Comparison of ENCODE assay signal across 8 cellular contexts in genomic region chr5:32193591-32193990, GRCh38. TPM values are rescaled to one million over a fixed set of nuclear protein-coding genes. Genes with fewer than 3 reads are reported as not detected.
DNase-seq lines count a peak whose midpoint lies in the region; ATAC-seq and TF ChIP-seq lines count a peak whose summit lies in the region.

No MANE protein-coding gene starts in this region.

- no peak overlapping the region for H3K9ac ChIP-seq in mesendoderm (ENCODE audit: low read length)

- no peak overlapping the region for H2AK5ac ChIP-seq in mesendoderm (ENCODE audit: low read length)

- no peak overlapping the region for H2BK5ac ChIP-seq in mesendoderm (ENCODE audit: low read length)

- DNase-seq in NCI-H524 (lab: John Stamatoyannopoulos, UW): peak; percentile 69 to 88
- peak; percentile 92 to 96 for DNase-seq in cardiac fibroblast (ENCODE audit: low read depth in 2 of 2)
- DNase-seq in mucosa of descending colon: peak; percentile 86 to 93 (median 86)
- no peak for DNase-seq in mesendoderm
- no peak for DNase-seq in effector memory CD4-positive, alpha-beta T cell
- no peak for DNase-seq in activated CD8-positive, alpha-beta memory T cell treated with anti-CD3 and anti-CD28 coated beads, Interleukin-2, amount 50 U/mL, for 4 hours

- intact Hi-C loops in mucosa of descending colon (cut with DNase I, micrococcal nuclease): no loop called here

- H2BK120ac ChIP-seq in mesendoderm (ENCODE audit: low read depth, low read length): no peak overlapping the region

- H4K8ac ChIP-seq in mesendoderm (ENCODE audit: low read depth, low read length): no peak overlapping the region

- H4K5ac ChIP-seq in mesendoderm (ENCODE audit: low read length): no peak overlapping the region

- H3K9me3 ChIP-seq in DOHH2 (ENCODE audit: control insufficient read depth, insufficient read depth, low read length): no peaks in the 10 kb centered on the region
- H3K9me3 ChIP-seq in mucosa of descending colon: no peaks in the 10 kb centered on the region
- H3K9me3 ChIP-seq in effector memory CD4-positive, alpha-beta T cell (ENCODE audit: control insufficient read depth, low read length): no peaks in the 10 kb centered on the region

- TF ChIP-seq CTCF in DOHH2 (IDR thresholded peaks at IDR 0.05; ENCODE audit: low read depth, low read length, poor library complexity, severe bottlenecking): no peak
- TF ChIP-seq CTCF in cardiac fibroblast (IDR thresholded peaks at IDR 0.05; ENCODE audit: low read depth, low read length): no peak
- no peak for TF ChIP-seq CTCF in mucosa of descending colon (IDR thresholded peaks at IDR 0.05)

- H3K27ac ChIP-seq in DOHH2 (ENCODE audit: low read depth, low read length) (no peak overlapping the region), mesendoderm (ENCODE audit: low read depth, low read length) (no peak overlapping the region)
- no peak overlapping the region for H3K27ac ChIP-seq in effector memory CD4-positive, alpha-beta T cell (ENCODE audit: insufficient read depth, low read length, poor library complexity, severe bottlenecking)

- no peak overlapping the region for H3K18ac ChIP-seq in mesendoderm (ENCODE audit: low read length)

- H3K36me3 ChIP-seq in DOHH2 (ENCODE audit: control insufficient read depth, low read length): no peaks in the 10 kb centered on the region
- H3K36me3 ChIP-seq in mucosa of descending colon (ENCODE audit: low read depth): no peaks in the 10 kb centered on the region
- H3K36me3 ChIP-seq in mesendoderm (ENCODE audit: control insufficient read depth, insufficient read depth, low read length): no peaks in the 10 kb centered on the region
- no peaks in the 10 kb centered on the region for H3K36me3 ChIP-seq in effector memory CD4-positive, alpha-beta T cell (ENCODE audit: control insufficient read depth, insufficient read depth, low read length)

- WGBS in mesendoderm (ENCODE audit: extremely low coverage, insufficient coverage, low lambda C conversion rate): no CpG with 5 or more reads among the region's 7 CpGs

- H3F3A ChIP-seq in DOHH2 (ENCODE audit: control insufficient read depth, insufficient read depth): no peaks in the 10 kb centered on the region

- no peaks in the 10 kb centered on the region for H3K79me1 ChIP-seq in mesendoderm (ENCODE audit: low read length)

- no peak overlapping the region for H3K4ac ChIP-seq in mesendoderm (ENCODE audit: low read depth, low read length)

- no peak overlapping the region for H2BK15ac ChIP-seq in mesendoderm (replicated peaks; ENCODE audit: low read depth)

- no peak overlapping the region for H3K56ac ChIP-seq in mesendoderm (ENCODE audit: low read length)

- H3K4me3 ChIP-seq in DOHH2 (ENCODE audit: low read length) (no peak overlapping the region), cardiac fibroblast (replicated peaks in 1 of 2; ENCODE audit: low read depth in 2 of 2, low read length in 2 of 2) (peak overlapping the region; percentile 0 to 32), mucosa of descending colon (no peak overlapping the region), mesendoderm (ENCODE audit: low read length) (no peak overlapping the region)
- no peak overlapping the region for H3K4me3 ChIP-seq in effector memory CD4-positive, alpha-beta T cell (ENCODE audit: insufficient read depth, low read depth, low read length, poor library complexity, severe bottlenecking)

- no peaks in the 10 kb centered on the region for H4K20me1 ChIP-seq in DOHH2 (ENCODE audit: control insufficient read depth, insufficient read depth, low read depth, low read length)

- no peak overlapping the region for H3K23ac ChIP-seq in mesendoderm (ENCODE audit: low read length)

- H3K4me2 ChIP-seq in DOHH2 (ENCODE audit: low read length) (peak overlapping the region; percentile 43), mesendoderm (ENCODE audit: low read length) (no peak overlapping the region)

- no peaks in the 10 kb centered on the region for H3K9me2 ChIP-seq in DOHH2 (replicated peaks; ENCODE audit: control insufficient read depth, low read length)

- peak; percentile 72 for ATAC-seq in HG03342 (IDR thresholded peaks at IDR 0.05; ENCODE audit: unreplicated experiment)
- ATAC-seq in mucosa of descending colon: peak; percentile 98

- no peaks in the 10 kb centered on the region for H3K79me2 ChIP-seq in DOHH2 (ENCODE audit: control insufficient read depth, low read length)
- H3K79me2 ChIP-seq in mesendoderm (ENCODE audit: control insufficient read depth, insufficient read depth, low read length): no peaks in the 10 kb centered on the region

- no peaks in the 10 kb centered on the region for H3K27me3 ChIP-seq in DOHH2 (ENCODE audit: control insufficient read depth, low read length)
- no peaks in the 10 kb centered on the region for H3K27me3 ChIP-seq in mesendoderm (ENCODE audit: insufficient read depth, low read length, poor library complexity)
- H3K27me3 ChIP-seq in effector memory CD4-positive, alpha-beta T cell (replicated peaks; ENCODE audit: control insufficient read depth, insufficient read depth, low read length, poor library complexity, severe bottlenecking): no peaks in the 10 kb centered on the region

- H3K4me1 ChIP-seq in DOHH2 (ENCODE audit: control insufficient read depth, low read length): peaks cover 8% of the 10 kb centered on the region
- H3K4me1 ChIP-seq in mucosa of descending colon (ENCODE audit: low read depth): peaks cover 6% of the 10 kb centered on the region
- no peaks in the 10 kb centered on the region for H3K4me1 ChIP-seq in mesendoderm (ENCODE audit: control insufficient read depth, low read depth, low read length)
- H3K4me1 ChIP-seq in effector memory CD4-positive, alpha-beta T cell (ENCODE audit: control insufficient read depth, insufficient read depth, low read length, poor library complexity, severe bottlenecking): no peaks in the 10 kb centered on the region

RNA-seq across cellular contexts. Expression of gene GOLPH3, which starts 19.5 kb away (rescaled TPM):
- 100 to 1,000 TPM; 101 to 178 (median 123) TPM for total RNA-seq in mucosa of descending colon
- 85.3 TPM for polyA plus RNA-seq in mesendoderm (2013, experiment 1 of 2)
- polyA plus RNA-seq in mesendoderm (2013, experiment 2 of 2): 85.6 TPM

Comparison
In these comparisons a context has a peak if more than half of its experiments do, and no peak if none do; other contexts are left out.
1. H3K4me3 ChIP-seq: peak in cardiac fibroblast (2 of 2); none in DOHH2 (single experiment), mucosa of descending colon (single experiment), mesendoderm (single experiment) and effector memory CD4-positive, alpha-beta T cell (single experiment).
2. DNase-seq: peak in NCI-H524 (2 of 2), cardiac fibroblast (2 of 2) and mucosa of descending colon (3 of 3); none in mesendoderm (single experiment), effector memory CD4-positive, alpha-beta T cell (0 of 3) and activated CD8-positive, alpha-beta memory T cell treated with anti-CD3 and anti-CD28 coated beads, Interleukin-2, amount 50 U/mL, for 4 hours (single experiment).